In genomic region chr2:43443317-43443716, GRCh38 we compare ENCODE assay signal across 20 cellular contexts.
DNase-seq lines count a peak whose midpoint lies in the region; ATAC-seq and TF ChIP-seq lines count a peak whose summit lies in the region.
"Had no signal": no experiment of that assay in that cellular context is flagged by ENCODE, and none has a peak within 500 bp of the region (broad histone marks: within the 10 kb centered on the region; RNA-seq: fewer than 3 reads in every experiment).

No MANE protein-coding gene starts in this region.

- no peak overlapping the region for H3K4me3 ChIP-seq in GM23338
- peak overlapping the region; percentile 29 for H3K4me3 ChIP-seq in endodermal cell (ENCODE audit: low read length)
- no peak overlapping the region for H3K4me3 ChIP-seq in SJCRH30
- H3K4me3 ChIP-seq: MG63 had no signal

- H3K36me3 ChIP-seq in GM23338 (ENCODE audit: insufficient read depth) = no peaks in the 10 kb centered on the region
- no peaks in the 10 kb centered on the region for H3K36me3 ChIP-seq in endodermal cell (ENCODE audit: control insufficient read depth, insufficient read depth, low read length)
- peaks cover 4% of the 10 kb centered on the region; the same call in 1 of the 2 replicates for H3K36me3 ChIP-seq in SJCRH30

- DNase-seq in GM23338 (ENCODE audit: low spot score) = no peak
- no peak for DNase-seq in endodermal cell
- no peak for DNase-seq in progenitor cell of endocrine pancreas (ENCODE audit: low spot score, unreplicated experiment)
- no peak for DNase-seq in SJCRH30
- no peak for DNase-seq in T-helper 17 cell
- no peak for DNase-seq in stimulated activated naive B cell treated with anti-CD40 and anti-IgM and Interleukin-4, amounts not matched to agents 10 μg/mL and 1 μg/mL and 100 μg/mL, for 72 hours
- DNase-seq in NCI-H2227 treated with DMSO at 0.1 percent for 48 hours (lab: John Stamatoyannopoulos, UW) = no peak
- DNase-seq: EL, Karpas-422, MG63, NCI-H1417, NCI-H1694 treated with DMSO at 0.1 percent for 48 hours, NCI-H2081 treated with DMSO at 0.1 percent for 48 hours, NCI-H2171 treated with DMSO at 0.1 percent for 48 hours, NCI-H446, NCI-H526 treated with DMSO at 0.1 percent for 48 hours, SHP77 treated with DMSO at 0.1 percent for 48 hours, SK-N-SH had no signal

- no peaks in the 10 kb centered on the region for H3K9me3 Mint-ChIP-seq in GM23338
- H3K9me3 Mint-ChIP-seq in endodermal cell = no peaks in the 10 kb centered on the region
- no peaks in the 10 kb centered on the region for H3K9me3 Mint-ChIP-seq in progenitor cell of endocrine pancreas (ENCODE audit: low read depth)
- H3K9me3 Mint-ChIP-seq in stimulated activated naive B cell treated with anti-CD40 and anti-IgM and Interleukin-4, amounts not matched to agents 10 μg/mL and 1 μg/mL and 100 μg/mL, for 72 hours = no peaks in the 10 kb centered on the region

- H3K27ac Mint-ChIP-seq in GM23338 = 0 out of 2 replicates have a peak overlapping the region, but pooled peaks have one; percentile 2
- H3K27ac Mint-ChIP-seq in endodermal cell = peak overlapping the region; percentile 63
- peak overlapping the region; percentile 50 for H3K27ac Mint-ChIP-seq in progenitor cell of endocrine pancreas
- H3K27ac Mint-ChIP-seq in T-helper 17 cell = no peak overlapping the region
- no peak overlapping the region for H3K27ac Mint-ChIP-seq in stimulated activated naive B cell treated with anti-CD40 and anti-IgM and Interleukin-4, amounts not matched to agents 10 μg/mL and 1 μg/mL and 100 μg/mL, for 72 hours

- no peak overlapping the region for H3K9ac ChIP-seq in endodermal cell (ENCODE audit: extremely low read depth, low read length, poor library complexity, severe bottlenecking)
- H3K9ac ChIP-seq: SK-N-SH had no signal

- no peaks in the 10 kb centered on the region; the same call in 1 of the 2 replicates for H4K20me1 ChIP-seq in GM23338 (replicated peaks; ENCODE audit: insufficient read depth)

- H3K4me2 ChIP-seq in GM23338 = no peak overlapping the region
- H3K4me2 ChIP-seq: SK-N-SH had no signal

- no peaks in the 10 kb centered on the region for H3K27me3 Mint-ChIP-seq in GM23338 (ENCODE audit: insufficient read depth, low read depth, poor library complexity)
- no peaks in the 10 kb centered on the region for H3K27me3 Mint-ChIP-seq in endodermal cell (ENCODE audit: insufficient read depth)
- no peaks in the 10 kb centered on the region for H3K27me3 Mint-ChIP-seq in progenitor cell of endocrine pancreas
- no peaks in the 10 kb centered on the region for H3K27me3 Mint-ChIP-seq in T-helper 17 cell
- H3K27me3 Mint-ChIP-seq in stimulated activated naive B cell treated with anti-CD40 and anti-IgM and Interleukin-4, amounts not matched to agents 10 μg/mL and 1 μg/mL and 100 μg/mL, for 72 hours = no peaks in the 10 kb centered on the region

- H3K4me3 Mint-ChIP-seq in GM23338 (no peak overlapping the region), endodermal cell (no peak overlapping the region), progenitor cell of endocrine pancreas (ENCODE audit: low read depth) (no peak overlapping the region), T-helper 17 cell (no peak overlapping the region)
- no peak overlapping the region for H3K4me3 Mint-ChIP-seq in stimulated activated naive B cell treated with anti-CD40 and anti-IgM and Interleukin-4, amounts not matched to agents 10 μg/mL and 1 μg/mL and 100 μg/mL, for 72 hours

- WGBS in endodermal cell (ENCODE audit: insufficient coverage in 1 of 2, insufficient read length in 1 of 2), 2 experiments = 70 to 72% methylated on average over 4 of the region's 4 CpGs

- no peak for ATAC-seq in GM23338
- ATAC-seq in T-helper 17 cell = no peak
- ATAC-seq in stimulated activated naive B cell treated with anti-CD40 and anti-IgM and Interleukin-4, amounts not matched to agents 10 μg/mL and 1 μg/mL and 100 μg/mL, for 72 hours (replicated peaks) = no peak

- H2AFZ ChIP-seq in GM23338 = no peak overlapping the region

- H3F3A ChIP-seq in GM23338 (replicated peaks; ENCODE audit: low read depth) = no peaks in the 10 kb centered on the region

- no peaks in the 10 kb centered on the region for H3K79me2 ChIP-seq in GM23338 (replicated peaks; ENCODE audit: insufficient read depth)

- TF ChIP-seq CTCF in 22Rv1 (IDR thresholded peaks at IDR 0.05) (no peak), GM23338 (conservative IDR thresholded peaks at IDR 0.05; ENCODE audit: low read depth in 2 of 2) (no peak), endodermal cell (conservative IDR thresholded peaks at IDR 0.05) (no peak), progenitor cell of endocrine pancreas (IDR thresholded peaks at IDR 0.05; ENCODE audit: unreplicated experiment) (no peak)

- H3K4me1 Mint-ChIP-seq in GM23338 = peaks cover 41% of the 10 kb centered on the region
- H3K4me1 Mint-ChIP-seq in endodermal cell = peaks cover 76% of the 10 kb centered on the region
- peaks cover 38% of the 10 kb centered on the region for H3K4me1 Mint-ChIP-seq in progenitor cell of endocrine pancreas (ENCODE audit: low read depth)
- H3K4me1 Mint-ChIP-seq in T-helper 17 cell = peaks cover 7% of the 10 kb centered on the region
- peaks cover 0 to 1% of the 10 kb centered on the region in 2 donors for H3K4me1 Mint-ChIP-seq in stimulated activated naive B cell treated with anti-CD40 and anti-IgM and Interleukin-4, amounts not matched to agents 10 μg/mL and 1 μg/mL and 100 μg/mL, for 72 hours

- H3K36me3 Mint-ChIP-seq in GM23338 (ENCODE audit: low read depth) (no peaks in the 10 kb centered on the region), endodermal cell (ENCODE audit: low read depth) (peaks cover 1% of the 10 kb centered on the region), progenitor cell of endocrine pancreas (ENCODE audit: insufficient read depth) (peaks cover 7% of the 10 kb centered on the region), T-helper 17 cell (ENCODE audit: low read depth) (peaks cover 3% of the 10 kb centered on the region)
- peaks cover 21 to 32% of the 10 kb centered on the region in 2 donors for H3K36me3 Mint-ChIP-seq in stimulated activated naive B cell treated with anti-CD40 and anti-IgM and Interleukin-4, amounts not matched to agents 10 μg/mL and 1 μg/mL and 100 μg/mL, for 72 hours

- no peaks in the 10 kb centered on the region for H3K27me3 ChIP-seq in GM23338 (ENCODE audit: insufficient read depth)
- no peaks in the 10 kb centered on the region for H3K27me3 ChIP-seq in endodermal cell (ENCODE audit: control insufficient read depth, insufficient read depth, low read length, poor library complexity, severe bottlenecking)
- H3K27me3 ChIP-seq in SJCRH30 = no peaks in the 10 kb centered on the region
- H3K27me3 ChIP-seq: MG63 had no signal

- H3K4me1 ChIP-seq in GM23338 (ENCODE audit: insufficient read depth) (peaks cover 27% of the 10 kb centered on the region), endodermal cell (ENCODE audit: control insufficient read depth, insufficient read depth, low read length) (peaks cover 26% of the 10 kb centered on the region), SJCRH30 (no peaks in the 10 kb centered on the region)

- 0 out of 2 replicates have a peak overlapping the region, but pooled peaks have one; percentile 18 for H3K27ac ChIP-seq in 22Rv1
- H3K27ac ChIP-seq in GM23338 (ENCODE audit: low read depth) = no peak overlapping the region
- no peak overlapping the region for H3K27ac ChIP-seq in endodermal cell (ENCODE audit: low read depth, low read length)
- H3K27ac ChIP-seq in SJCRH30 = no peak overlapping the region
- H3K27ac ChIP-seq: RWPE1 had no signal

- no peaks in the 10 kb centered on the region for H3K9me3 ChIP-seq in endodermal cell (ENCODE audit: control insufficient read depth, low read length)
- H3K9me3 ChIP-seq in SJCRH30 (replicated peaks) = peaks cover 2% of the 10 kb centered on the region; the same call in 1 of the 2 replicates
- H3K9me3 ChIP-seq in T-helper 17 cell (ENCODE audit: control insufficient read depth, low read length, poor library complexity, severe bottlenecking) = no peaks in the 10 kb centered on the region
- H3K9me3 ChIP-seq: MG63, SK-N-SH had no signal

- no peaks in the 10 kb centered on the region for H3K9me2 ChIP-seq in GM23338 (ENCODE audit: insufficient read depth)
- H3K9me2 ChIP-seq: SK-N-SH had no signal

TF ChIP-seq in GM23338, 12 proteins besides CTCF, POLR2A, EP300 and RAD21 (continues in another document):
- TF ChIP-seq JUNB (IDR thresholded peaks at IDR 0.05; ENCODE audit: unreplicated experiment) (no peak), NANOG (IDR thresholded peaks at IDR 0.05; ENCODE audit: borderline replicate concordance) (no peak), EZH2phosphoT487 (IDR thresholded peaks at IDR 0.05; ENCODE audit: unreplicated experiment) (no peak), ZNF114 (CRISPR knock-in tag; IDR thresholded peaks at IDR 0.05) (no peak), STAT1 (IDR thresholded peaks at IDR 0.05; ENCODE audit: unreplicated experiment) (no peak)

Comparison
In these comparisons a context has a peak if more than half of its experiments do, and no peak if none do; other contexts are left out.
1. H3K27ac Mint-ChIP-seq: peak in GM23338 (single experiment), endodermal cell (single experiment) and progenitor cell of endocrine pancreas (single experiment); none in T-helper 17 cell (single experiment) and stimulated activated naive B cell treated with anti-CD40 and anti-IgM and Interleukin-4, amounts not matched to agents 10 μg/mL and 1 μg/mL and 100 μg/mL, for 72 hours (single experiment).